22 cellular contexts compared by ENCODE assay signal in the genomic region with DNA sequence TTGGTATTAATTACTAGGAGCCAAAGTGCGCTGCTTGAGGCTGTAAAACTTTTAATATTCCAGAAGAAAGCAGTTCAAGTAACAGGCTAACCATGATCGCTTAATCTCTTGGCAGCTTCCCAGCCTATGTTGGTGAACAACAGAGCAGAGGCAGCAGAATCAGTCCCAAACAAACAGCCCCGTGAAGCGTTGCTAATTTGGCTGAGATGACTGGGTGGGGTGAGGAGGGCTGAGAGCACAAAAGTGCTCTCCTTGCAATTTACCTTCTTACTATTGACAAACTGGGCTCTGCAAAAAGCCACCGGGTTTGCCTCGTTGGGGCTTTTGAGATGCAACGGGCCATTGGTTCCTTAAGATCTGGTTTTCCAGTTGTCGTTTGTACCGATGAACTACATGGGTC.
DNase-seq lines count a peak whose midpoint lies in the region; ATAC-seq, FAIRE-seq and TF ChIP-seq lines count a peak whose summit lies in the region.
"Had no signal": no experiment of that assay in that cellular context is flagged by ENCODE, and none has a peak within 500 bp of the region (broad histone marks: within the 10 kb centered on the region; RNA-seq: fewer than 3 reads in every experiment).

No MANE protein-coding gene starts in this region.

- H3K9me3 Mint-ChIP-seq in activated naive CD4-positive, alpha-beta T cell treated with anti-CD3 and anti-CD28 coated beads, Interleukin-2, amount 50 U/mL, for 72 hours, result peaks cover 0 to 8% of the 10 kb centered on the region in 2 donors
- H3K9me3 Mint-ChIP-seq in effector memory CD8-positive, alpha-beta T cell, result no peaks in the 10 kb centered on the region
- H3K9me3 Mint-ChIP-seq: T-helper 1 cell treated with Interleukin-12 subunit alpha and Interleukin-12 subunit beta and Interleukin-4 antibody, amounts not matched to agents 30 μg/mL and 1 μg/mL, for 36 hours had no signal

- TF ChIP-seq CTCF in hepatocyte (IDR thresholded peaks at IDR 0.05; ENCODE audit: poor library complexity), result no peak

- H3K27me3 ChIP-seq in hepatocyte, result peaks cover 5% of the 10 kb centered on the region

- H3K27me3 Mint-ChIP-seq in effector memory CD8-positive, alpha-beta T cell, result peaks cover 5 to 8% of the 10 kb centered on the region in 2 donors

- no peaks in the 10 kb centered on the region for H3K36me3 ChIP-seq in hepatocyte (replicated peaks; ENCODE audit: insufficient read depth, low read depth)

- DNase-seq in DMS79 treated with DMSO at 0.1 percent for 48 hours (lab: John Stamatoyannopoulos, UW), result peak; percentile 100
- DNase-seq in NCI-H1105 treated with DMSO at 0.1 percent for 48 hours (lab: John Stamatoyannopoulos, UW), result peak; percentile 98
- DNase-seq in NCI-H446 (lab: John Stamatoyannopoulos, UW), result peak; percentile 11 to 53
- DNase-seq in activated naive CD4-positive, alpha-beta T cell treated with anti-CD3 and anti-CD28 coated beads, Interleukin-2, amount 50 U/mL, for 72 hours (ENCODE audit: low spot score in 2 of 2), result no peak
- no peak for DNase-seq in posterior vena cava (ENCODE audit: low spot score)
- DNase-seq in effector memory CD8-positive, alpha-beta T cell, result no peak
- no peak for DNase-seq in hepatocyte (ENCODE audit: low spot score)
- DNase-seq: activated CD4-positive, CD25-positive, alpha-beta regulatory T cell; activated CD8-positive, alpha-beta T cell treated with anti-CD3 and anti-CD28 coated beads, Interleukin-2, amount 10 ng/mL, durations not matched to agents 7 days and 5 days; activated T-cell treated with anti-CD3 and anti-CD28 coated beads, Interleukin-2, amount 50 U/mL, for 48 hours; AML-193; foreskin fibroblast; Karpas-422; kidney; NCI-H1930; posterior cingulate gyrus; SHP77 had no signal

- no peak overlapping the region for H3K4me3 ChIP-seq in hepatocyte
- H3K4me3 ChIP-seq: coronary artery had no signal

- no peaks in the 10 kb centered on the region for H3K9me2 ChIP-seq in hepatocyte (replicated peaks; ENCODE audit: insufficient read depth)

- intact Hi-C loops in posterior vena cava (cut with DNase I), result no loop called here

- H3K4me1 Mint-ChIP-seq in effector memory CD8-positive, alpha-beta T cell (ENCODE audit: low read depth in 2 of 2), result no peaks in the 10 kb centered on the region

- H3K36me3 Mint-ChIP-seq in activated naive CD4-positive, alpha-beta T cell treated with anti-CD3 and anti-CD28 coated beads, Interleukin-2, amount 50 U/mL, for 72 hours, result no peaks in the 10 kb centered on the region
- H3K36me3 Mint-ChIP-seq in effector memory CD8-positive, alpha-beta T cell (ENCODE audit: insufficient read depth), result no peaks in the 10 kb centered on the region
- H3K36me3 Mint-ChIP-seq: activated naive CD8-positive, alpha-beta T cell had no signal

- peak; percentile 90 for FAIRE-seq in islet of Langerhans (lab: Jason Lieb, UNC)
- FAIRE-seq: HTR-8/SVneo, kidney had no signal

- H3K4me2 ChIP-seq in hepatocyte, result no peak overlapping the region

- no peak overlapping the region for H3K27ac ChIP-seq in hepatocyte
- H3K27ac ChIP-seq: coronary artery had no signal

- H3K4me1 ChIP-seq in hepatocyte (ENCODE audit: insufficient read depth), result no peaks in the 10 kb centered on the region

- WGBS in hepatocyte (ENCODE audit: low lambda C conversion rate, missing lambda C conversion rate), result 77% methylated on average over 9 of the region's 9 CpGs

- H3K27ac Mint-ChIP-seq in activated naive CD4-positive, alpha-beta T cell treated with anti-CD3 and anti-CD28 coated beads, Interleukin-2, amount 50 U/mL, for 72 hours, result no peak overlapping the region
- no peak overlapping the region for H3K27ac Mint-ChIP-seq in effector memory CD8-positive, alpha-beta T cell
- H3K27ac Mint-ChIP-seq: activated CD8-positive, alpha-beta T cell treated with anti-CD3 and anti-CD28 coated beads, Interleukin-2, amount 10 ng/mL, durations not matched to agents 7 days and 5 days; activated naive CD8-positive, alpha-beta T cell; T-helper 1 cell treated with Interleukin-12 subunit alpha and Interleukin-12 subunit beta and Interleukin-4 antibody, amounts not matched to agents 30 μg/mL and 1 μg/mL, for 36 hours had no signal

- no peak for ATAC-seq in activated naive CD4-positive, alpha-beta T cell treated with anti-CD3 and anti-CD28 coated beads, Interleukin-2, amount 50 U/mL, for 72 hours
- ATAC-seq in effector memory CD8-positive, alpha-beta T cell (replicated peaks), result no peak
- ATAC-seq: activated CD8-positive, alpha-beta T cell treated with anti-CD3 and anti-CD28 coated beads, Interleukin-2, amount 10 ng/mL, durations not matched to agents 7 days and 5 days had no signal

- no peak overlapping the region for H2AFZ ChIP-seq in hepatocyte

- no peaks in the 10 kb centered on the region for H4K20me1 ChIP-seq in hepatocyte (ENCODE audit: insufficient read depth, poor library complexity, severe bottlenecking)

- no peak overlapping the region for H3K4me3 Mint-ChIP-seq in effector memory CD8-positive, alpha-beta T cell
- H3K4me3 Mint-ChIP-seq: activated CD8-positive, alpha-beta T cell treated with anti-CD3 and anti-CD28 coated beads, Interleukin-2, amount 10 ng/mL, durations not matched to agents 7 days and 5 days; activated naive CD8-positive, alpha-beta T cell; T-helper 1 cell treated with Interleukin-12 subunit alpha and Interleukin-12 subunit beta and Interleukin-4 antibody, amounts not matched to agents 30 μg/mL and 1 μg/mL, for 36 hours had no signal

- H3K79me2 ChIP-seq in hepatocyte, result no peaks in the 10 kb centered on the region

- no peaks in the 10 kb centered on the region for H3K9me3 ChIP-seq in hepatocyte (ENCODE audit: low read depth)

Comparison
In these comparisons a context has a peak if more than half of its experiments do, and no peak if none do; other contexts are left out.
1. DNase-seq: peak in DMS79 treated with DMSO at 0.1 percent for 48 hours (single experiment), NCI-H1105 treated with DMSO at 0.1 percent for 48 hours (single experiment) and NCI-H446 (2 of 2); none in activated naive CD4-positive, alpha-beta T cell treated with anti-CD3 and anti-CD28 coated beads, Interleukin-2, amount 50 U/mL, for 72 hours (0 of 2), posterior vena cava (single experiment), effector memory CD8-positive, alpha-beta T cell (0 of 3) and hepatocyte (single experiment).